2 cellular contexts compared by ENCODE assay signal in the genomic region with DNA sequence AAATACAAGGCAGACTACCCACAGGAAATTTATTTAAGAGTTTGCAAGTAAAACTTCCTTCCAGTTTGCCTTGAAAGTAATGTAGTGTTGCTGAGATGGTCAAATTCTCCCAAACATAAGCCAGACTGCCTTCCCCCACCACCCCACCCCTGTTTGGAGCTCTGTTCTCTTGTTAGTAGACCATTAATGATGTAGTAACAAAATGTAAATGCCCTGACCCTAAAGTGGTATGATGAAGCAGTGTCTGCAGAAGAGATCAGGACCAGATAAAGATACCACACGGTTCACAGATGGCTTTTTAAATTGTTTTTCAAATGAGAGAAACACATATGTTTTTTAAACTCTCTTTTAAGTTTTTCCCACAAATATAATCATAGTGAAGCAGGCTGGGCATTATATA.
TF ChIP-seq lines count a peak whose summit lies in the region.

No MANE protein-coding gene starts in this region.

TF ChIP-seq in GM23338, 12 proteins besides CTCF, POLR2A, EP300 and RAD21 (continued from another document):
- TF ChIP-seq ZNF331 (CRISPR knock-in tag; IDR thresholded peaks at IDR 0.05; ENCODE audit: low read depth) = no peak
- TF ChIP-seq JUNB (IDR thresholded peaks at IDR 0.05; ENCODE audit: unreplicated experiment) = no peak
- TF ChIP-seq NANOG (IDR thresholded peaks at IDR 0.05; ENCODE audit: borderline replicate concordance) = no peak
- TF ChIP-seq STAT1 (IDR thresholded peaks at IDR 0.05; ENCODE audit: unreplicated experiment) = no peak
- TF ChIP-seq, protein P1, sequence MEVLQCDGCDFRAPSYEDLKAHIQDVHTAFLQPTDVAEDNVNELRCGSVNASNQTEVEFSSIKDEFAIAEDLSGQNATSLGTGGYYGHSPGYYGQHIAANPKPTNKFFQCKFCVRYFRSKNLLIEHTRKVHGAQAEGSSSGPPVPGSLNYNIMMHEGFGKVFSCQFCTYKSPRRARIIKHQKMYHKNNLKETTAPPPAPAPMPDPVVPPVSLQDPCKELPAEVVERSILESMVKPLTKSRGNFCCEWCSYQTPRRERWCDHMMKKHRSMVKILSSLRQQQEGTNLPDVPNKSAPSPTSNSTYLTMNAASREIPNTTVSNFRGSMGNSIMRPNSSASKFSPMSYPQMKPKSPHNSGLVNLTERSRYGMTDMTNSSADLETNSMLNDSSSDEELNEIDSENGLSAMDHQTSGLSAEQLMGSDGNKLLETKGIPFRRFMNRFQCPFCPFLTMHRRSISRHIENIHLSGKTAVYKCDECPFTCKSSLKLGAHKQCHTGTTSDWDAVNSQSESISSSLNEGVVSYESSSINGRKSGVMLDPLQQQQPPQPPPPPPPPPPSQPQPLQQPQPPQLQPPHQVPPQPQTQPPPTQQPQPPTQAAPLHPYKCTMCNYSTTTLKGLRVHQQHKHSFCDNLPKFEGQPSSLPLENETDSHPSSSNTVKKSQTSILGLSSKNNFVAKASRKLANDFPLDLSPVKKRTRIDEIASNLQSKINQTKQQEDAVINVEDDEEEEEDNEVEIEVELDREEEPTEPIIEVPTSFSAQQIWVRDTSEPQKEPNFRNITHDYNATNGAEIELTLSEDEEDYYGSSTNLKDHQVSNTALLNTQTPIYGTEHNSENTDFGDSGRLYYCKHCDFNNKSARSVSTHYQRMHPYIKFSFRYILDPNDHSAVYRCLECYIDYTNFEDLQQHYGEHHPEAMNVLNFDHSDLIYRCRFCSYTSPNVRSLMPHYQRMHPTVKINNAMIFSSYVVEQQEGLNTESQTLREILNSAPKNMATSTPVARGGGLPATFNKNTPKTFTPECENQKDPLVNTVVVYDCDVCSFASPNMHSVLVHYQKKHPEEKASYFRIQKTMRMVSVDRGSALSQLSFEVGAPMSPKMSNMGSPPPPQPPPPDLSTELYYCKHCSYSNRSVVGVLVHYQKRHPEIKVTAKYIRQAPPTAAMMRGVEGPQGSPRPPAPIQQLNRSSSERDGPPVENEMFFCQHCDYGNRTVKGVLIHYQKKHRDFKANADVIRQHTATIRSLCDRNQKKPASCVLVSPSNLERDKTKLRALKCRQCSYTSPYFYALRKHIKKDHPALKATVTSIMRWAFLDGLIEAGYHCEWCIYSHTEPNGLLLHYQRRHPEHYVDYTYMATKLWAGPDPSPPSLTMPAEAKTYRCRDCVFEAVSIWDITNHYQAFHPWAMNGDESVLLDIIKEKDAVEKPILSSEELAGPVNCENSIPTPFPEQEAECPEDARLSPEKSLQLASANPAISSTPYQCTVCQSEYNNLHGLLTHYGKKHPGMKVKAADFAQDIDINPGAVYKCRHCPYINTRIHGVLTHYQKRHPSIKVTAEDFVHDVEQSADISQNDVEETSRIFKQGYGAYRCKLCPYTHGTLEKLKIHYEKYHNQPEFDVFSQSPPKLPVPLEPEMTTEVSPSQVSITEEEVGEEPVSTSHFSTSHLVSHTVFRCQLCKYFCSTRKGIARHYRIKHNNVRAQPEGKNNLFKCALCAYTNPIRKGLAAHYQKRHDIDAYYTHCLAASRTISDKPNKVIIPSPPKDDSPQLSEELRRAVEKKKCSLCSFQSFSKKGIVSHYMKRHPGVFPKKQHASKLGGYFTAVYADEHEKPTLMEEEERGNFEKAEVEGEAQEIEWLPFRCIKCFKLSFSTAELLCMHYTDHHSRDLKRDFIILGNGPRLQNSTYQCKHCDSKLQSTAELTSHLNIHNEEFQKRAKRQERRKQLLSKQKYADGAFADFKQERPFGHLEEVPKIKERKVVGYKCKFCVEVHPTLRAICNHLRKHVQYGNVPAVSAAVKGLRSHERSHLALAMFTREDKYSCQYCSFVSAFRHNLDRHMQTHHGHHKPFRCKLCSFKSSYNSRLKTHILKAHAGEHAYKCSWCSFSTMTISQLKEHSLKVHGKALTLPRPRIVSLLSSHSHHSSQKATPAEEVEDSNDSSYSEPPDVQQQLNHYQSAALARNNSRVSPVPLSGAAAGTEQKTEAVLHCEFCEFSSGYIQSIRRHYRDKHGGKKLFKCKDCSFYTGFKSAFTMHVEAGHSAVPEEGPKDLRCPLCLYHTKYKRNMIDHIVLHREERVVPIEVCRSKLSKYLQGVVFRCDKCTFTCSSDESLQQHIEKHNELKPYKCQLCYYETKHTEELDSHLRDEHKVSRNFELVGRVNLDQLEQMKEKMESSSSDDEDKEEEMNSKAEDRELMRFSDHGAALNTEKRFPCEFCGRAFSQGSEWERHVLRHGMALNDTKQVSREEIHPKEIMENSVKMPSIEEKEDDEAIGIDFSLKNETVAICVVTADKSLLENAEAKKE (CRISPR knock-in tag; IDR thresholded peaks at IDR 0.05) = no peak
- TF ChIP-seq, protein P2, sequence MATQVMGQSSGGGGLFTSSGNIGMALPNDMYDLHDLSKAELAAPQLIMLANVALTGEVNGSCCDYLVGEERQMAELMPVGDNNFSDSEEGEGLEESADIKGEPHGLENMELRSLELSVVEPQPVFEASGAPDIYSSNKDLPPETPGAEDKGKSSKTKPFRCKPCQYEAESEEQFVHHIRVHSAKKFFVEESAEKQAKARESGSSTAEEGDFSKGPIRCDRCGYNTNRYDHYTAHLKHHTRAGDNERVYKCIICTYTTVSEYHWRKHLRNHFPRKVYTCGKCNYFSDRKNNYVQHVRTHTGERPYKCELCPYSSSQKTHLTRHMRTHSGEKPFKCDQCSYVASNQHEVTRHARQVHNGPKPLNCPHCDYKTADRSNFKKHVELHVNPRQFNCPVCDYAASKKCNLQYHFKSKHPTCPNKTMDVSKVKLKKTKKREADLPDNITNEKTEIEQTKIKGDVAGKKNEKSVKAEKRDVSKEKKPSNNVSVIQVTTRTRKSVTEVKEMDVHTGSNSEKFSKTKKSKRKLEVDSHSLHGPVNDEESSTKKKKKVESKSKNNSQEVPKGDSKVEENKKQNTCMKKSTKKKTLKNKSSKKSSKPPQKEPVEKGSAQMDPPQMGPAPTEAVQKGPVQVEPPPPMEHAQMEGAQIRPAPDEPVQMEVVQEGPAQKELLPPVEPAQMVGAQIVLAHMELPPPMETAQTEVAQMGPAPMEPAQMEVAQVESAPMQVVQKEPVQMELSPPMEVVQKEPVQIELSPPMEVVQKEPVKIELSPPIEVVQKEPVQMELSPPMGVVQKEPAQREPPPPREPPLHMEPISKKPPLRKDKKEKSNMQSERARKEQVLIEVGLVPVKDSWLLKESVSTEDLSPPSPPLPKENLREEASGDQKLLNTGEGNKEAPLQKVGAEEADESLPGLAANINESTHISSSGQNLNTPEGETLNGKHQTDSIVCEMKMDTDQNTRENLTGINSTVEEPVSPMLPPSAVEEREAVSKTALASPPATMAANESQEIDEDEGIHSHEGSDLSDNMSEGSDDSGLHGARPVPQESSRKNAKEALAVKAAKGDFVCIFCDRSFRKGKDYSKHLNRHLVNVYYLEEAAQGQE (IDR thresholded peaks at IDR 0.05; ENCODE audit: unreplicated experiment) = no peak
- TF ChIP-seq POLR2AphosphoS5 (IDR thresholded peaks at IDR 0.05; ENCODE audit: low read depth) = no peak
- TF ChIP-seq CREB1 (CRISPR knock-in tag; IDR thresholded peaks at IDR 0.05; ENCODE audit: low read depth) = no peak
- no peak for TF ChIP-seq ETS1 (IDR thresholded peaks at IDR 0.05)
- no peak for TF ChIP-seq ZNF114 (CRISPR knock-in tag; IDR thresholded peaks at IDR 0.05)
TF ChIP-seq in GM23338: peak in this region for 0.

TF ChIP-seq in SK-N-SH, 30 proteins besides CTCF, POLR2A, EP300 and RAD21:
- TF ChIP-seq RXRA (IDR thresholded peaks at IDR 0.05; ENCODE audit: borderline replicate concordance, low read depth) (no peak), TEAD4 (IDR thresholded peaks at IDR 0.05; ENCODE audit: borderline replicate concordance, insufficient read depth) (no peak), FOSL2 (IDR thresholded peaks at IDR 0.05; ENCODE audit: borderline replicate concordance, low read depth) (no peak), MEF2A (IDR thresholded peaks at IDR 0.05; ENCODE audit: borderline replicate concordance, low read depth) (no peak), RCOR1 (IDR thresholded peaks at IDR 0.05; ENCODE audit: low read length) (peak; percentile 91), YY1 (IDR thresholded peaks at IDR 0.05; ENCODE audit: low read depth) (no peak), FOXM1 (IDR thresholded peaks at IDR 0.05; ENCODE audit: low read depth) (no peak), TAF1 (IDR thresholded peaks at IDR 0.05; ENCODE audit: borderline replicate concordance, low read depth, low read length) (no peak), JUND (IDR thresholded peaks at IDR 0.05) (no peak), EZH2phosphoT487 (IDR thresholded peaks at IDR 0.05; ENCODE audit: borderline replicate concordance, low read depth) (no peak), NFIC (IDR thresholded peaks at IDR 0.05; ENCODE audit: borderline replicate concordance) (no peak), MXI1 (IDR thresholded peaks at IDR 0.05; ENCODE audit: low read depth, low read length) (no peak), USF2 (IDR thresholded peaks at IDR 0.05; ENCODE audit: borderline replicate concordance, low read depth, low read length) (no peak), IRF3 (IDR thresholded peaks at IDR 0.05; ENCODE audit: low read depth, low read length) (no peak), NRF1 (IDR thresholded peaks at IDR 0.05; ENCODE audit: low read depth, low read length) (no peak), GATA2 (CRISPR knock-in tag; IDR thresholded peaks at IDR 0.05) (peak; percentile 85), PBX3 (IDR thresholded peaks at IDR 0.05) (no peak), GABPA (IDR thresholded peaks at IDR 0.05; ENCODE audit: low read depth) (no peak), TCF12 (IDR thresholded peaks at IDR 0.05) (peak; percentile 49), SIN3A (IDR thresholded peaks at IDR 0.05; ENCODE audit: borderline replicate concordance, low read depth, low read length) (no peak), POLR2AphosphoS5 (IDR thresholded peaks at IDR 0.05; ENCODE audit: low read depth, low read length) (no peak), MAX (IDR thresholded peaks at IDR 0.05; ENCODE audit: low read depth) (no peak), FOXJ3 (CRISPR knock-in tag; IDR thresholded peaks at IDR 0.05) (peak; percentile 58; the same call in 1 of the 2 replicates), RFX5 (IDR thresholded peaks at IDR 0.05; ENCODE audit: low read length) (no peak), CHD2 (IDR thresholded peaks at IDR 0.05; ENCODE audit: low read length, partially characterized antibody) (peak; percentile 82), ELF1 (IDR thresholded peaks at IDR 0.05) (no peak)
- TF ChIP-seq, protein P2 (IDR thresholded peaks at IDR 0.05; ENCODE audit: low read depth, low read length) = no peak
- TF ChIP-seq, protein P3, sequence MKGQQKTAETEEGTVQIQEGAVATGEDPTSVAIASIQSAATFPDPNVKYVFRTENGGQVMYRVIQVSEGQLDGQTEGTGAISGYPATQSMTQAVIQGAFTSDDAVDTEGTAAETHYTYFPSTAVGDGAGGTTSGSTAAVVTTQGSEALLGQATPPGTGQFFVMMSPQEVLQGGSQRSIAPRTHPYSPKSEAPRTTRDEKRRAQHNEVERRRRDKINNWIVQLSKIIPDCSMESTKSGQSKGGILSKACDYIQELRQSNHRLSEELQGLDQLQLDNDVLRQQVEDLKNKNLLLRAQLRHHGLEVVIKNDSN (IDR thresholded peaks at IDR 0.05; ENCODE audit: borderline replicate concordance, low read depth) = no peak
TF ChIP-seq in SK-N-SH: peak in this region for 5.
